Comparison of ENCODE assay signal across 16 cellular contexts in the genomic region with DNA sequence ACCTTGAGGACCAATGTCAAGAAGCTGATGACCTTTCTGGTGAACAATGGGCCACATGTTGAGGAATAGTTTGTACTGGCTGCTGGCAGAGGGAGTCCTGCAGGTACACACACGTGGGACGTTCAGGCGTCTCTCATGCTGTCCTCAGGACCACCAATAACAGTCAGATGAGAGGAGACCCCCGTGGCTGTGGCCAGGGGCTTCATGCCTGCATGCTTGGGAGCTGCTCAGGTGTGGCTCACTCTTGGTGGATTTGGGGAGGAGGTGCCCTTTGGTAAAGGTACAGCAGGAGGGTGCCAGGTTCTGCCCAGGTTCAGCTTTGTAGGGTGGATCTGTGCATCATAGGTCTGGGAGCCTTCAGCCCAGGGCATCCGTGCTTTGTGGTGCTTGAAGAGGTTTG.
A peak's percentile ranks its signal among the peaks of the same experiment; 100 is the strongest.
DNase-seq lines count a peak whose midpoint lies in the region; ATAC-seq and TF ChIP-seq lines count a peak whose summit lies in the region.
"Had no signal": no experiment of that assay in that cellular context is flagged by ENCODE, and none has a peak within 500 bp of the region (broad histone marks: within the 10 kb centered on the region; RNA-seq: fewer than 3 reads in every experiment).

No MANE protein-coding gene starts in this region.

- H3K23ac ChIP-seq in neuronal stem cell (ENCODE audit: low read depth, low read length, poor library complexity), result no peak overlapping the region

- H3K36me3 ChIP-seq in neuronal stem cell (replicated peaks in 1 of 2; ENCODE audit: control insufficient read depth in 2 of 2, insufficient read depth in 2 of 2, low read length in 2 of 2) (no peaks in the 10 kb centered on the region), spleen (no peaks in the 10 kb centered on the region), PC-3 (ENCODE audit: low read depth, low read length) (no peaks in the 10 kb centered on the region)
- H3K36me3 ChIP-seq: BE2C had no signal

- TF ChIP-seq CTCF in CD14-positive monocyte (IDR thresholded peaks at IDR 0.05) (no peak), spleen (IDR thresholded peaks at IDR 0.05 in 8 of 11, conservative IDR thresholded peaks at IDR 0.05 in 3 of 11) (no peak), PC-3 (conservative IDR thresholded peaks at IDR 0.05; ENCODE audit: low read depth, low read length) (no peak)

- H2BK120ac ChIP-seq in neuronal stem cell (ENCODE audit: low read depth, low read length), result no peak overlapping the region

- no CpG with 5 or more reads among the region's 5 CpGs for WGBS in neuronal stem cell (ENCODE audit: extremely low coverage in 2 of 2, insufficient read length in 2 of 2, insufficient replicate concordance in 1 of 2), 2 donors
- WGBS in spleen, 5 donors, result 64 to 88% (median 79%) methylated on average over 5 of the region's 5 CpGs

- peak overlapping the region; percentile 46 for H3K18ac ChIP-seq in neuronal stem cell (ENCODE audit: low read length)

- no peaks in the 10 kb centered on the region for H4K20me1 ChIP-seq in PC-3 (ENCODE audit: low read length)

- no peaks in the 10 kb centered on the region for H3K9me2 ChIP-seq in PC-3 (replicated peaks; ENCODE audit: low read length)

- H3K27ac Mint-ChIP-seq in CD14-positive monocyte, result peak overlapping the region in 1 of 7 donors; percentile 33
- H3K27ac Mint-ChIP-seq: CD4-positive, alpha-beta T cell; GM23338; IgD-negative memory B cell had no signal

- H4K91ac ChIP-seq in neuronal stem cell (ENCODE audit: low read depth, low read length, poor library complexity), result no peak overlapping the region

- peaks cover 0 to 6% (median 4%) of the 10 kb centered on the region in 7 donors for H3K9me3 Mint-ChIP-seq in CD14-positive monocyte
- H3K9me3 Mint-ChIP-seq: CD4-positive, alpha-beta T cell; GM23338 had no signal

- POLR2A ChIA-PET in PC-3 (lab: Charles Lee; ENCODE audit: unreplicated experiment), result no interaction called here

- ATAC-seq in esophagus mucosa (peak; percentile 8), PC-3 (no peak)
- ATAC-seq: GM23338, HepG2 had no signal

- no peaks in the 10 kb centered on the region for H3K79me1 ChIP-seq in neuronal stem cell (ENCODE audit: low read depth, low read length)

- H2BK12ac ChIP-seq in neuronal stem cell (ENCODE audit: low read length), result peak overlapping the region; percentile 33

- DNase-seq in CD14-positive monocyte (ENCODE audit: low spot score) (peak; percentile 36), neuronal stem cell (ENCODE audit: low spot score) (no peak), spleen (peak; percentile 38), 8988T (no peak), NCI-H82 (lab: John Stamatoyannopoulos, UW) (no peak), PC-3 (no peak)
- DNase-seq: ACHN; BE2C; C1 segment of cervical spinal cord; Caco-2; CD4-positive, alpha-beta T cell; HCEC 1CT had no signal

- no peak overlapping the region for H3K14ac ChIP-seq in neuronal stem cell (ENCODE audit: low read length)

- H3K9ac ChIP-seq in neuronal stem cell (ENCODE audit: low read depth, low read length, poor library complexity) (no peak overlapping the region), PC-3 (ENCODE audit: low read length) (no peak overlapping the region)

- no peak overlapping the region for H3K4ac ChIP-seq in neuronal stem cell (ENCODE audit: low read length)

- TF ChIP-seq POLR2A in spleen (IDR thresholded peaks at IDR 0.05), result no peak

- no peaks in the 10 kb centered on the region for H3K79me2 ChIP-seq in PC-3 (ENCODE audit: low read length)

- H2AFZ ChIP-seq in neuronal stem cell (ENCODE audit: low read length) (no peak overlapping the region), PC-3 (ENCODE audit: low read length) (no peak overlapping the region)
- H2AFZ ChIP-seq: GM23338 had no signal

- no peaks in the 10 kb centered on the region for H3K27me3 ChIP-seq in neuronal stem cell (ENCODE audit: control insufficient read depth in 3 of 3, insufficient read depth in 3 of 3, low read depth in 1 of 3, low read length in 3 of 3)
- peaks cover 0 to 5% (median 0%) of the 10 kb centered on the region in 7 donors for H3K27me3 ChIP-seq in spleen (replicated peaks in 1 of 7)
- peaks cover 55% of the 10 kb centered on the region for H3K27me3 ChIP-seq in PC-3 (ENCODE audit: low read length)
- H3K27me3 ChIP-seq: BE2C had no signal

- no TSS peak for BruUV-seq in PC-3 (replicated peaks; lab: Mats Ljungman, UMichigan)

- H3K9me3 ChIP-seq in neuronal stem cell (replicated peaks in 1 of 2; ENCODE audit: control insufficient read depth in 2 of 2, insufficient read depth in 1 of 2, low read depth in 1 of 2, low read length in 2 of 2) (no peaks in the 10 kb centered on the region), spleen (peaks cover 0 to 7% (median 0%) of the 10 kb centered on the region in 8 donors), PC-3 (ENCODE audit: low read length) (no peaks in the 10 kb centered on the region)
- H3K9me3 ChIP-seq: BE2C, Caco-2 had no signal

- no peak overlapping the region for H2AK5ac ChIP-seq in neuronal stem cell (ENCODE audit: low read depth, low read length)

- H2BK5ac ChIP-seq in neuronal stem cell (ENCODE audit: low read length), result no peak overlapping the region

- CTCF ChIA-PET in PC-3 (lab: Charles Lee), result no interaction called here

- H3K4me1 Mint-ChIP-seq in CD14-positive monocyte, result no peaks in the 10 kb centered on the region
- H3K4me1 Mint-ChIP-seq: IgD-negative memory B cell had no signal

- H3F3A ChIP-seq in PC-3 (ENCODE audit: low read length, unreplicated experiment), result no peaks in the 10 kb centered on the region

- intact Hi-C loops in CD14-positive monocyte (cut with micrococcal nuclease), result no loop called here
- intact Hi-C loops in spleen (cut with DNase I; ENCODE audit: low total_unique reads), result no loop called here
- intact Hi-C loops in PC-3 (cut with micrococcal nuclease), result no loop called here

- H3K4me3 ChIP-seq in neuronal stem cell (ENCODE audit: low read length in 2 of 2) (no peak overlapping the region), spleen (no peak overlapping the region), PC-3 (ENCODE audit: low read length) (no peak overlapping the region)
- H3K4me3 ChIP-seq: GM23338 had no signal

- H3K27ac ChIP-seq in neuronal stem cell (replicated peaks; ENCODE audit: low read length) (no peak overlapping the region), spleen (no peak overlapping the region), PC-3 (ENCODE audit: low read length) (no peak overlapping the region)

- H3K4me2 ChIP-seq in neuronal stem cell (ENCODE audit: insufficient read depth, low read length, poor library complexity, severe bottlenecking) (no peak overlapping the region), PC-3 (ENCODE audit: low read length) (no peak overlapping the region)
- H3K4me2 ChIP-seq: GM23338 had no signal

- H2BK15ac ChIP-seq in neuronal stem cell (ENCODE audit: low read length), result no peak overlapping the region

- peaks cover 0 to 2% (median under 1%) of the 10 kb centered on the region in 3 donors for H3K27me3 Mint-ChIP-seq in CD14-positive monocyte (ENCODE audit: low read depth in 3 of 3)

- no peak overlapping the region for H3K4me3 Mint-ChIP-seq in CD14-positive monocyte
- H3K4me3 Mint-ChIP-seq: CD4-positive, alpha-beta T cell; GM23338; IgD-negative memory B cell had no signal

- H3K4me1 ChIP-seq in neuronal stem cell (ENCODE audit: control insufficient read depth in 2 of 2, insufficient read depth in 1 of 2, low read depth in 1 of 2, low read length in 2 of 2), result peaks cover 0 to 8% of the 10 kb centered on the region in 2 donors
- H3K4me1 ChIP-seq in spleen, result no peaks in the 10 kb centered on the region
- no peaks in the 10 kb centered on the region for H3K4me1 ChIP-seq in PC-3 (ENCODE audit: insufficient read depth, low read length)
- H3K4me1 ChIP-seq: BE2C, Caco-2 had no signal

- H4K8ac ChIP-seq in neuronal stem cell (ENCODE audit: low read depth, low read length), result no peak overlapping the region

- no peaks in the 10 kb centered on the region for H3K36me3 Mint-ChIP-seq in CD14-positive monocyte
- H3K36me3 Mint-ChIP-seq: IgD-negative memory B cell had no signal

Comparison
In these comparisons a context has a peak if more than half of its experiments do, and no peak if none do; other contexts are left out.
1. DNase-seq: peak in CD14-positive monocyte (single experiment) and spleen (single experiment); none in neuronal stem cell (single experiment), 8988T (single experiment), NCI-H82 (single experiment) and PC-3 (single experiment).